ENCODE assay signal across 2 cellular contexts in genomic region chr18:23259701-23260661, GRCh38.
A peak's percentile ranks its signal among the peaks of the same experiment; 100 is the strongest.
TF ChIP-seq lines count a peak whose summit lies in the region.

No MANE protein-coding gene starts in this region.

TF ChIP-seq in IMR-90, 13 proteins besides CTCF, POLR2A, EP300 and RAD21 (continued from another document):
- TF ChIP-seq, protein P1, sequence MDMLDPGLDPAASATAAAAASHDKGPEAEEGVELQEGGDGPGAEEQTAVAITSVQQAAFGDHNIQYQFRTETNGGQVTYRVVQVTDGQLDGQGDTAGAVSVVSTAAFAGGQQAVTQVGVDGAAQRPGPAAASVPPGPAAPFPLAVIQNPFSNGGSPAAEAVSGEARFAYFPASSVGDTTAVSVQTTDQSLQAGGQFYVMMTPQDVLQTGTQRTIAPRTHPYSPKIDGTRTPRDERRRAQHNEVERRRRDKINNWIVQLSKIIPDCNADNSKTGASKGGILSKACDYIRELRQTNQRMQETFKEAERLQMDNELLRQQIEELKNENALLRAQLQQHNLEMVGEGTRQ (IDR thresholded peaks at IDR 0.05; ENCODE audit: low read depth, low read length): peak; percentile 91
- no peak for TF ChIP-seq SMC3 (IDR thresholded peaks at IDR 0.05; ENCODE audit: low read depth, low read length)
TF ChIP-seq in IMR-90: peak in this region for 3.

TF ChIP-seq in liver, 16 proteins besides CTCF, POLR2A, EP300 and RAD21 (continued from another document):
- no peak for TF ChIP-seq REST (IDR thresholded peaks at IDR 0.05)
- TF ChIP-seq, protein P2, sequence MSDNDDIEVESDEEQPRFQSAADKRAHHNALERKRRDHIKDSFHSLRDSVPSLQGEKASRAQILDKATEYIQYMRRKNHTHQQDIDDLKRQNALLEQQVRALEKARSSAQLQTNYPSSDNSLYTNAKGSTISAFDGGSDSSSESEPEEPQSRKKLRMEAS (IDR thresholded peaks at IDR 0.05): peak; percentile 49
- no peak for TF ChIP-seq GABPA (IDR thresholded peaks at IDR 0.05 in 1 of 2, conservative IDR thresholded peaks at IDR 0.05 in 1 of 2)
- TF ChIP-seq HNF4A (conservative IDR thresholded peaks at IDR 0.05): no peak
- TF ChIP-seq NR2F2 (IDR thresholded peaks at IDR 0.05): peak; percentile 93
- TF ChIP-seq FOXA2 (IDR thresholded peaks at IDR 0.05): no peak
- no peak for TF ChIP-seq TAF1 (conservative IDR thresholded peaks at IDR 0.05)
- TF ChIP-seq FOXA1 (IDR thresholded peaks at IDR 0.05): no peak
- no peak for TF ChIP-seq HNF4G (IDR thresholded peaks at IDR 0.05)
- TF ChIP-seq EGR1 (IDR thresholded peaks at IDR 0.05; ENCODE audit: low read depth in 2 of 2): no peak
- no peak for TF ChIP-seq YY1 (IDR thresholded peaks at IDR 0.05)
- TF ChIP-seq, protein P3, sequence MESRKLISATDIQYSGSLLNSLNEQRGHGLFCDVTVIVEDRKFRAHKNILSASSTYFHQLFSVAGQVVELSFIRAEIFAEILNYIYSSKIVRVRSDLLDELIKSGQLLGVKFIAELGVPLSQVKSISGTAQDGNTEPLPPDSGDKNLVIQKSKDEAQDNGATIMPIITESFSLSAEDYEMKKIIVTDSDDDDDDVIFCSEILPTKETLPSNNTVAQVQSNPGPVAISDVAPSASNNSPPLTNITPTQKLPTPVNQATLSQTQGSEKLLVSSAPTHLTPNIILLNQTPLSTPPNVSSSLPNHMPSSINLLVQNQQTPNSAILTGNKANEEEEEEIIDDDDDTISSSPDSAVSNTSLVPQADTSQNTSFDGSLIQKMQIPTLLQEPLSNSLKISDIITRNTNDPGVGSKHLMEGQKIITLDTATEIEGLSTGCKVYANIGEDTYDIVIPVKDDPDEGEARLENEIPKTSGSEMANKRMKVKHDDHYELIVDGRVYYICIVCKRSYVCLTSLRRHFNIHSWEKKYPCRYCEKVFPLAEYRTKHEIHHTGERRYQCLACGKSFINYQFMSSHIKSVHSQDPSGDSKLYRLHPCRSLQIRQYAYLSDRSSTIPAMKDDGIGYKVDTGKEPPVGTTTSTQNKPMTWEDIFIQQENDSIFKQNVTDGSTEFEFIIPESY (IDR thresholded peaks at IDR 0.05): no peak
- TF ChIP-seq, protein P4, sequence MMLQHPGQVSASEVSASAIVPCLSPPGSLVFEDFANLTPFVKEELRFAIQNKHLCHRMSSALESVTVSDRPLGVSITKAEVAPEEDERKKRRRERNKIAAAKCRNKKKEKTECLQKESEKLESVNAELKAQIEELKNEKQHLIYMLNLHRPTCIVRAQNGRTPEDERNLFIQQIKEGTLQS (IDR thresholded peaks at IDR 0.05): no peak
